ENCODE assay signal across 13 cellular contexts in genomic region chr17:1782171-1782567, GRCh38. TPM values are rescaled to one million over a fixed set of nuclear protein-coding genes. Genes with fewer than 3 reads are reported as not detected.
DNase-seq lines count a peak whose midpoint lies in the region; ATAC-seq and TF ChIP-seq lines count a peak whose summit lies in the region.
"Had no signal": no experiment of that assay in that cellular context is flagged by ENCODE, and none has a peak within 500 bp of the region (broad histone marks: within the 10 kb centered on the region; RNA-seq: fewer than 3 reads in every experiment).

No MANE protein-coding gene starts in this region.

- peak overlapping the region in 1 of 3 donors; percentile 22 for H3K4me3 ChIP-seq in breast epithelium
- no peak overlapping the region for H3K4me3 ChIP-seq in mammary epithelial cell (replicated peaks in 1 of 3; ENCODE audit: insufficient read depth in 1 of 3, low read depth in 2 of 3, low read length in 3 of 3)
- no peak overlapping the region for H3K4me3 ChIP-seq in right atrium auricular region
- H3K4me3 ChIP-seq in rectal smooth muscle tissue (ENCODE audit: low read length): no peak overlapping the region
- H3K4me3 ChIP-seq in urinary bladder (ENCODE audit: low read depth, low read length): no peak overlapping the region

- in situ Hi-C loops in mammary epithelial cell (cut with MboI; ENCODE audit: low sequenced_read_pairs in 2 of 2): no loop called here

- H3K9me3 ChIP-seq in breast epithelium: no peaks in the 10 kb centered on the region
- H3K9me3 ChIP-seq in mammary epithelial cell (replicated peaks; ENCODE audit: insufficient read depth, low read length): no peaks in the 10 kb centered on the region
- no peaks in the 10 kb centered on the region for H3K9me3 ChIP-seq in right atrium auricular region

- H3K9ac ChIP-seq in mammary epithelial cell (ENCODE audit: insufficient read depth, low read length): no peak overlapping the region
- no peak overlapping the region for H3K9ac ChIP-seq in rectal smooth muscle tissue (ENCODE audit: low read length)

- no TSS peak for BruUV-seq in mammary epithelial cell (replicated peaks; lab: Mats Ljungman, UMichigan)

- DNase-seq in breast epithelium (ENCODE audit: low spot score in 2 of 2): no peak
- no peak for DNase-seq in mammary epithelial cell
- DNase-seq in right atrium auricular region (ENCODE audit: low spot score): no peak
- no peak for DNase-seq in NCI-H446 (lab: John Stamatoyannopoulos, UW)
- DNase-seq: KG1, NCI-H1694, SIG-M5 had no signal

- H3K4me1 ChIP-seq in breast epithelium (peaks cover 0 to 8% of the 10 kb centered on the region in 2 donors), mammary epithelial cell (ENCODE audit: insufficient read depth, low read length) (peaks cover 28% of the 10 kb centered on the region), right atrium auricular region (peaks cover 0 to 68% of the 10 kb centered on the region in 2 donors), rectal smooth muscle tissue (ENCODE audit: control insufficient read depth, insufficient read depth, low read length) (peaks cover 32% of the 10 kb centered on the region), urinary bladder (ENCODE audit: insufficient read depth) (no peaks in the 10 kb centered on the region)

- H3K27ac ChIP-seq in breast epithelium (peak overlapping the region; percentile 93 to 94), mammary epithelial cell (ENCODE audit: insufficient read depth, low read depth, low read length) (no peak overlapping the region), right atrium auricular region (peak overlapping the region; percentile 88 to 95), rectal smooth muscle tissue (ENCODE audit: low read depth, low read length) (peak overlapping the region; percentile 71), urinary bladder (ENCODE audit: low read depth) (peak overlapping the region; percentile 82)

- 75% methylated on average over 6 of the region's 6 CpGs for WGBS in mammary epithelial cell (ENCODE audit: low coverage, missing lambda C conversion rate)
- WGBS in urinary bladder: 58% methylated on average over 6 of the region's 6 CpGs

- no peak overlapping the region for H3K4me2 ChIP-seq in mammary epithelial cell (ENCODE audit: insufficient read depth, low read depth, low read length)

- CTCF ChIA-PET in mammary epithelial cell (lab: Charles Lee; ENCODE audit: low non-redundant PET): no interaction called here

- intact Hi-C loops in breast epithelium (cut with DNase I; ENCODE audit: low total_unique reads): no loop called here
- intact Hi-C loops in mammary epithelial cell (cut with micrococcal nuclease): loop anchor here (10.0 kb wide), 1 partner anchor 207 kb away; no protein-coding TSS in a partner anchor

- TF ChIP-seq CTCF in breast epithelium (IDR thresholded peaks at IDR 0.05) (no peak), mammary epithelial cell (conservative IDR thresholded peaks at IDR 0.05 in 1 of 2, IDR thresholded peaks at IDR 0.05 in 1 of 2; ENCODE audit: extremely low read depth in 1 of 2, insufficient read depth in 1 of 2, low read depth in 1 of 2, low read length in 2 of 2) (no peak), right atrium auricular region (IDR thresholded peaks at IDR 0.05) (no peak)

- no peak overlapping the region for H2AFZ ChIP-seq in mammary epithelial cell (ENCODE audit: low read depth, low read length)

- no peaks in the 10 kb centered on the region for H3K27me3 ChIP-seq in breast epithelium
- no peaks in the 10 kb centered on the region for H3K27me3 ChIP-seq in mammary epithelial cell (ENCODE audit: insufficient read depth, low read length)
- no peaks in the 10 kb centered on the region for H3K27me3 ChIP-seq in right atrium auricular region
- no peaks in the 10 kb centered on the region for H3K27me3 ChIP-seq in rectal smooth muscle tissue (ENCODE audit: control insufficient read depth, insufficient read depth, low read length)

- TF ChIP-seq POLR2A in breast epithelium (IDR thresholded peaks at IDR 0.05): no peak

- dilution Hi-C loops in mammary epithelial cell (cut with HindIII; ENCODE audit: low sequenced_read_pairs): loop anchor here (5.0 kb wide), 3 partner anchors 50 to 145 kb away; no protein-coding TSS in a partner anchor

- H3K36me3 ChIP-seq in breast epithelium: no peaks in the 10 kb centered on the region
- peaks cover 13% of the 10 kb centered on the region for H3K36me3 ChIP-seq in mammary epithelial cell (ENCODE audit: insufficient read depth, low read length)
- peaks cover 21% of the 10 kb centered on the region for H3K36me3 ChIP-seq in right atrium auricular region
- H3K36me3 ChIP-seq in rectal smooth muscle tissue (ENCODE audit: control insufficient read depth, insufficient read depth, low read length): peaks cover 7% of the 10 kb centered on the region
- H3K36me3 ChIP-seq in urinary bladder (ENCODE audit: insufficient read depth): no peaks in the 10 kb centered on the region

- H4K20me1 ChIP-seq in mammary epithelial cell (ENCODE audit: insufficient read depth, low read length): no peaks in the 10 kb centered on the region

- no peaks in the 10 kb centered on the region for H3K79me2 ChIP-seq in mammary epithelial cell (ENCODE audit: insufficient read depth, low read length)

- ATAC-seq in HG02678 (IDR thresholded peaks at IDR 0.05; ENCODE audit: unreplicated experiment) (no peak), GM21528 (IDR thresholded peaks at IDR 0.05; ENCODE audit: low FRiP score, unreplicated experiment) (no peak)

RNA-seq across cellular contexts. Expression of gene SERPINF1, which starts 20.3 kb away (rescaled TPM):
- total RNA-seq in breast epithelium: 1,000 to 10,000 TPM in 1 of 3 donors, 100 to 1,000 TPM in 2; 427 to 3,050 (median 615) TPM
- 10 to 100 TPM; 10.8 to 89.5 TPM for total RNA-seq in mammary epithelial cell
- polyA plus RNA-seq in mammary epithelial cell: 85.4 TPM
- 77.9 TPM for polyA minus RNA-seq in mammary epithelial cell
- total RNA-seq in right atrium auricular region: 100 to 1,000 TPM; 348 to 498 TPM
- 303 TPM for total RNA-seq in urinary bladder
- polyA plus RNA-seq in urinary bladder: 701 TPM
- total RNA-seq: dermis microvascular lymphatic vessel endothelial cell had no signal

RNA-seq across cellular contexts. Expression of gene SERPINF2, which starts 39.5 kb away (rescaled TPM):
- total RNA-seq in breast epithelium (10 to 100 TPM; 18.4 to 30.1 (median 21.3) TPM), mammary epithelial cell (1 to 10 TPM; 5.7 to 7.3 TPM), right atrium auricular region (1 to 10 TPM; 1.0 to 1.5 TPM), urinary bladder (0.37 TPM)
- polyA plus RNA-seq in mammary epithelial cell (10.1 TPM), urinary bladder (21.3 TPM)
- 3.7 TPM for polyA minus RNA-seq in mammary epithelial cell
- total RNA-seq: frontal cortex had no signal

RNA-seq across cellular contexts. Expression of gene SMYD4, which starts 47.5 kb away (rescaled TPM):
- total RNA-seq in breast epithelium: 10 to 100 TPM; 16.0 to 20.3 (median 18.7) TPM
- 10 to 100 TPM; 12.7 to 15.0 TPM for total RNA-seq in mammary epithelial cell
- polyA plus RNA-seq in mammary epithelial cell: 6.7 TPM
- 7.1 TPM for polyA minus RNA-seq in mammary epithelial cell
- total RNA-seq in right atrium auricular region: 1 to 10 TPM; 6.2 to 7.1 TPM
- 14.1 TPM for total RNA-seq in urinary bladder
- polyA plus RNA-seq in urinary bladder: 12.8 TPM

RNA-seq across cellular contexts. Expression of gene RPA1, which starts 47.6 kb away (rescaled TPM):
- 10 to 100 TPM; 34.7 to 40.6 (median 34.7) TPM for total RNA-seq in breast epithelium
- total RNA-seq in mammary epithelial cell: 10 to 100 TPM; 17.2 to 78.5 TPM
- polyA plus RNA-seq in mammary epithelial cell: 94.6 TPM
- 117 TPM for polyA minus RNA-seq in mammary epithelial cell
- total RNA-seq in right atrium auricular region: 10 to 100 TPM; 20.9 to 26.9 TPM
- total RNA-seq in urinary bladder: 23.9 TPM
- 46.3 TPM for polyA plus RNA-seq in urinary bladder

RNA-seq across cellular contexts. Expression of gene WDR81, which starts 57.7 kb away (rescaled TPM):
- 10 to 100 TPM; 36.6 to 52.6 (median 41.6) TPM for total RNA-seq in breast epithelium
- 10 to 100 TPM; 17.8 to 35.5 TPM for total RNA-seq in mammary epithelial cell
- polyA plus RNA-seq in mammary epithelial cell: 10.2 TPM
- 8.5 TPM for polyA minus RNA-seq in mammary epithelial cell
- total RNA-seq in right atrium auricular region: 10 to 100 TPM; 10.9 to 17.9 TPM
- 11.8 TPM for total RNA-seq in urinary bladder
- polyA plus RNA-seq in urinary bladder: 37.7 TPM
